In genomic region chr18:48949606-48950535, GRCh38 we compare ENCODE assay signal across 8 cellular contexts. TPM values are rescaled to one million over a fixed set of nuclear protein-coding genes. Genes with fewer than 3 reads are reported as not detected.
A peak's percentile ranks its signal among the peaks of the same experiment; 100 is the strongest.
DNase-seq lines count a peak whose midpoint lies in the region; ATAC-seq and TF ChIP-seq lines count a peak whose summit lies in the region.

No MANE protein-coding gene starts in this region.

- H3K9ac ChIP-seq in duodenal mucosa (ENCODE audit: low read depth in 1 of 2, low read length in 2 of 2) = peak overlapping the region; percentile 84 to 94

- H3K36me3 ChIP-seq in Caco-2 (ENCODE audit: control insufficient read depth, insufficient read depth, low read length) (no peaks in the 10 kb centered on the region), duodenal mucosa (ENCODE audit: control insufficient read depth in 1 of 2, insufficient read depth in 2 of 2, low read length in 2 of 2) (peaks cover 0 to 6% of the 10 kb centered on the region in 2 donors), transverse colon (no peaks in the 10 kb centered on the region)

- in situ Hi-C loops in transverse colon (cut with MboI; ENCODE audit: low pct_ligation_motif_present in 1 of 4, low pct_unique_long_range_greater_than_20kb in 1 of 4, low sequenced_read_pairs in 3 of 4) = loop anchor here in 1 of 4 donors (25.0 kb wide), 1 partner anchor 163 kb away; no protein-coding TSS in a partner anchor

- no peak for ATAC-seq in HG02870 (IDR thresholded peaks at IDR 0.05; ENCODE audit: unreplicated experiment)

- H3K27me3 ChIP-seq in Caco-2 (replicated peaks; ENCODE audit: control insufficient read depth, insufficient read depth, low read length) (no peaks in the 10 kb centered on the region), duodenal mucosa (ENCODE audit: control insufficient read depth in 1 of 2, insufficient read depth in 2 of 2, low read length in 2 of 2) (no peaks in the 10 kb centered on the region), transverse colon (no peaks in the 10 kb centered on the region)

- POLR2A ChIA-PET in Caco-2 (lab: Charles Lee) = no interaction called here

- H3K36me3 Mint-ChIP-seq in Caco-2 (ENCODE audit: insufficient read depth, unreplicated experiment) = peaks cover 19% of the 10 kb centered on the region
- peaks cover 41% of the 10 kb centered on the region for H3K36me3 Mint-ChIP-seq in T-helper 1 cell treated with Interleukin-12 subunit alpha and Interleukin-12 subunit beta and Interleukin-4 antibody, amounts not matched to agents 30 μg/mL and 1 μg/mL, for 36 hours (ENCODE audit: low read depth)

- no peak overlapping the region for H3K27ac Mint-ChIP-seq in Caco-2 (ENCODE audit: unreplicated experiment)
- H3K27ac Mint-ChIP-seq in T-helper 1 cell treated with Interleukin-12 subunit alpha and Interleukin-12 subunit beta and Interleukin-4 antibody, amounts not matched to agents 30 μg/mL and 1 μg/mL, for 36 hours = peak overlapping the region; percentile 91

- no peaks in the 10 kb centered on the region for H3K27me3 Mint-ChIP-seq in Caco-2 (ENCODE audit: insufficient read depth, unreplicated experiment)
- H3K27me3 Mint-ChIP-seq in T-helper 1 cell treated with Interleukin-12 subunit alpha and Interleukin-12 subunit beta and Interleukin-4 antibody, amounts not matched to agents 30 μg/mL and 1 μg/mL, for 36 hours (ENCODE audit: low read depth) = no peaks in the 10 kb centered on the region

- peaks cover 7% of the 10 kb centered on the region for H3K4me1 Mint-ChIP-seq in Caco-2 (ENCODE audit: low read depth, unreplicated experiment)
- H3K4me1 Mint-ChIP-seq in T-helper 1 cell treated with Interleukin-12 subunit alpha and Interleukin-12 subunit beta and Interleukin-4 antibody, amounts not matched to agents 30 μg/mL and 1 μg/mL, for 36 hours (ENCODE audit: low read depth) = peaks cover 38% of the 10 kb centered on the region

- H3K9me3 ChIP-seq in Caco-2 (no peaks in the 10 kb centered on the region), duodenal mucosa (ENCODE audit: control insufficient read depth in 1 of 2, low read length in 2 of 2) (no peaks in the 10 kb centered on the region), transverse colon (no peaks in the 10 kb centered on the region)

- peaks cover 17% of the 10 kb centered on the region for H3K4me1 ChIP-seq in Caco-2
- H3K4me1 ChIP-seq in duodenal mucosa (ENCODE audit: control insufficient read depth in 1 of 2, insufficient read depth in 2 of 2, low read length in 2 of 2) = peaks cover 33 to 37% of the 10 kb centered on the region in 2 donors
- peaks cover 16 to 46% (median 42%) of the 10 kb centered on the region in 4 donors for H3K4me1 ChIP-seq in transverse colon

- H3K4me3 ChIP-seq in Caco-2 (ENCODE audit: low read depth, low read length) (peak overlapping the region; percentile 71), HFF-Myc (replicated peaks; ENCODE audit: low read depth, low read length) (peak overlapping the region; percentile 84), duodenal mucosa (ENCODE audit: low read depth in 1 of 2, low read length in 2 of 2) (peak overlapping the region; percentile 93 to 94), transverse colon (peak overlapping the region; percentile 71 to 92 (median 78))

- BruUV-seq in Caco-2 (replicated peaks; lab: Mats Ljungman, UMichigan) = no TSS peak

- intact Hi-C loops in Caco-2 (cut with micrococcal nuclease; ENCODE audit: unreplicated experiment) = loop anchor here (10.0 kb wide), 1 partner anchor 165 kb away; no protein-coding TSS in a partner anchor
- intact Hi-C loops in transverse colon (cut with DNase I; ENCODE audit: low total_unique reads) = loop anchor here (10.0 kb wide), 1 partner anchor 165 kb away; no protein-coding TSS in a partner anchor

- peak overlapping the region; percentile 90 for H3K27ac ChIP-seq in duodenal mucosa (ENCODE audit: low read depth, low read length)
- H3K27ac ChIP-seq in transverse colon = peak overlapping the region; percentile 98 to 100 (median 98)

- CTCF ChIA-PET in Caco-2 (lab: Charles Lee) = no interaction called here

- H3K4me3 Mint-ChIP-seq in Caco-2 (ENCODE audit: unreplicated experiment) = peak overlapping the region; percentile 82
- H3K4me3 Mint-ChIP-seq in T-helper 1 cell treated with Interleukin-12 subunit alpha and Interleukin-12 subunit beta and Interleukin-4 antibody, amounts not matched to agents 30 μg/mL and 1 μg/mL, for 36 hours = peak overlapping the region; percentile 99

- no peak for TF ChIP-seq CTCF in Caco-2 (IDR thresholded peaks at IDR 0.05; ENCODE audit: insufficient read depth in 1 of 2, low read depth in 1 of 2, low read length in 1 of 2, severe bottlenecking in 1 of 2, unreplicated experiment in 1 of 2)
- no peak for TF ChIP-seq CTCF in HFF-Myc (IDR thresholded peaks at IDR 0.05; ENCODE audit: low read depth, low read length, missing control alignments)
- TF ChIP-seq CTCF in transverse colon (IDR thresholded peaks at IDR 0.05) = peak in 3 of 5 experiments; percentile 17 to 32 (median 25)

- 1% methylated on average over 53 of the region's 79 CpGs; no CpG with 5 or more reads in 1 of the 2 donors for WGBS in transverse colon (ENCODE audit: low coverage in 1 of 2), 2 donors

- no peak for TF ChIP-seq EP300 in transverse colon (IDR thresholded peaks at IDR 0.05; ENCODE audit: low read depth)

- DNase-seq in Caco-2 = peak; percentile 46 to 48
- DNase-seq in HFF-Myc (ENCODE audit: extremely low read depth, low read depth) = no peak
- peak; percentile 25 for DNase-seq in midbrain (lab: John Stamatoyannopoulos, UW)
- DNase-seq in transverse colon = peak; percentile 52
- no peak for DNase-seq in DMS153 (lab: John Stamatoyannopoulos, UW)

- TF ChIP-seq POLR2A in transverse colon (IDR thresholded peaks at IDR 0.05) = peak; percentile 49

- H3K9me3 Mint-ChIP-seq in Caco-2 (ENCODE audit: unreplicated experiment) = no peaks in the 10 kb centered on the region
- no peaks in the 10 kb centered on the region for H3K9me3 Mint-ChIP-seq in T-helper 1 cell treated with Interleukin-12 subunit alpha and Interleukin-12 subunit beta and Interleukin-4 antibody, amounts not matched to agents 30 μg/mL and 1 μg/mL, for 36 hours

RNA-seq across cellular contexts. Expression of gene SMAD7, which starts 0.9 kb away (rescaled TPM):
- total RNA-seq in Caco-2 (2022) (9.3 and 9.5 TPM in 2 replicates), transverse colon (100 to 1,000 TPM in 1 of 4 donors, 10 to 100 TPM in 3; 76.0 to 199 (median 77.1) TPM)

Comparison
In these comparisons a context has a peak if more than half of its experiments do, and no peak if none do; other contexts are left out.
1. DNase-seq: peak in Caco-2 (2 of 2), midbrain (single experiment) and transverse colon (single experiment); none in HFF-Myc (single experiment) and DMS153 (single experiment).
2. CTCF ChIP-seq: peak in transverse colon (3 of 5); none in Caco-2 (0 of 2) and HFF-Myc (single experiment).
3. Peak in every context shown above with its lines, with median percentiles within 50 percentile points of each other: H3K4me3 ChIP-seq.